8 cellular contexts compared by ENCODE assay signal in genomic region chr16:2126928-2127556, GRCh38. TPM values are rescaled to one million over a fixed set of nuclear protein-coding genes. Genes with fewer than 3 reads are reported as not detected.
DNase-seq lines count a peak whose midpoint lies in the region; ATAC-seq and TF ChIP-seq lines count a peak whose summit lies in the region.
"Not testable (repeated sequence)": the region's sequence is repeated elsewhere in the genome, so short reads cannot be mapped to it uniquely, and the experiment has no call there.

No MANE protein-coding gene starts in this region.

- H3K9ac ChIP-seq in HUES48 (ENCODE audit: low read depth, low read length) = not testable (repeated sequence)

- intact Hi-C loops in A673 (cut with micrococcal nuclease; ENCODE audit: unreplicated experiment); dorsolateral prefrontal cortex (cut with DNase I); left ventricle myocardium superior (cut with micrococcal nuclease); psoas muscle (cut with DNase I): not testable (repeated sequence)

- not testable (repeated sequence) for ATAC-seq in left ventricle myocardium superior, psoas muscle

- H3K27ac Mint-ChIP-seq in activated naive CD8-positive, alpha-beta T cell = not testable (repeated sequence)

- H3K4me3 ChIP-seq in A673 (ENCODE audit: low read depth, low read length, poor library complexity, severe bottlenecking); HUES48 (ENCODE audit: low read depth, low read length): not testable (repeated sequence)
- H3K4me3 ChIP-seq in dorsolateral prefrontal cortex (peak overlapping the region in 49 of 59 donors; percentile 4 to 61 (median 40)), psoas muscle (peak overlapping the region; percentile 62)

- not testable (repeated sequence) for H3K27me3 Mint-ChIP-seq in activated naive CD8-positive, alpha-beta T cell

- H3K36me3 ChIP-seq in A673 (ENCODE audit: insufficient read depth, low read length, poor library complexity, severe bottlenecking); HUES48 (ENCODE audit: control insufficient read depth, insufficient read depth, low read length); psoas muscle (ENCODE audit: insufficient read depth in 1 of 2, low read depth in 1 of 2): not testable (repeated sequence)

- 31 to 37% (median 33%) methylated on average over 26 to 31 of the region's 31 CpGs for WGBS in psoas muscle, 3 donors

- not testable (repeated sequence) for BruUV-seq in A673 (replicated peaks; lab: Mats Ljungman, UMichigan)

- TF ChIP-seq CTCF in A673 (conservative IDR thresholded peaks at IDR 0.05; ENCODE audit: low read depth, low read length); dorsolateral prefrontal cortex (IDR thresholded peaks at IDR 0.05 in 54 of 56, conservative IDR thresholded peaks at IDR 0.05 in 2 of 56; ENCODE audit: low read depth in 1 of 56, partially characterized antibody in 56 of 56); psoas muscle (IDR thresholded peaks at IDR 0.05): not testable (repeated sequence)

- peak overlapping the region; percentile 40 for H3K4me3 Mint-ChIP-seq in activated naive CD8-positive, alpha-beta T cell

- not testable (repeated sequence) for H3K9me3 ChIP-seq in A673 (ENCODE audit: low read depth, low read length, poor library complexity, severe bottlenecking); HUES48 (ENCODE audit: control insufficient read depth, insufficient read depth, low read length); psoas muscle

- peak overlapping the region; percentile 90 for H3K27ac ChIP-seq in A673 (ENCODE audit: low read depth, low read length, poor library complexity, severe bottlenecking)
- H3K27ac ChIP-seq in HUES48 (ENCODE audit: low read depth, low read length) = peak overlapping the region; percentile 51
- peak overlapping the region; percentile 52 to 98 (median 95) for H3K27ac ChIP-seq in dorsolateral prefrontal cortex
- H3K27ac ChIP-seq in psoas muscle = peak overlapping the region; percentile 99
- peak overlapping the region; percentile 92 for H3K27ac ChIP-seq in temporal lobe (ENCODE audit: low read depth, low read length)

- DNase-seq in A673 (ENCODE audit: low spot score) = not testable (repeated sequence)
- peak in 3 of 10 donors; percentile 48 to 66 (median 63) for DNase-seq in dorsolateral prefrontal cortex
- peak; percentile 59 for DNase-seq in left ventricle myocardium superior
- peak; percentile 49 for DNase-seq in mucosa of gallbladder (ENCODE audit: low spot score)
- peak; percentile 41 to 63 for DNase-seq in psoas muscle

- POLR2A ChIA-PET in A673 (lab: Charles Lee; ENCODE audit: low non-redundant PET) = not testable (repeated sequence)

- not testable (repeated sequence) for H3K27me3 ChIP-seq in A673 (replicated peaks; ENCODE audit: insufficient read depth, low read depth, low read length, poor library complexity); HUES48 (ENCODE audit: control insufficient read depth, insufficient read depth, low read length); dorsolateral prefrontal cortex; psoas muscle (ENCODE audit: insufficient read depth in 3 of 3, low read length in 2 of 3)

- H3K4me1 Mint-ChIP-seq in activated naive CD8-positive, alpha-beta T cell (ENCODE audit: low read depth) = peaks cover 12% of the 10 kb centered on the region

- CTCF ChIA-PET in A673 (lab: Charles Lee) = not testable (repeated sequence)

- not testable (repeated sequence) for H3K36me3 Mint-ChIP-seq in activated naive CD8-positive, alpha-beta T cell

- H3K9me3 Mint-ChIP-seq in activated naive CD8-positive, alpha-beta T cell (ENCODE audit: low read depth) = not testable (repeated sequence)

- H3K4me1 ChIP-seq in A673 (ENCODE audit: insufficient read depth, low read length, poor library complexity, severe bottlenecking) (peaks cover 31% of the 10 kb centered on the region), psoas muscle (peaks cover 63% of the 10 kb centered on the region)
- H3K4me1 ChIP-seq in HUES48 (ENCODE audit: control insufficient read depth, insufficient read depth, low read length) = not testable (repeated sequence)

RNA-seq across cellular contexts. Expression of gene PKD1, which starts 8.7 kb away (rescaled TPM):
- 121 and 141 TPM in 2 replicates for total RNA-seq in A673 (2021)
- total RNA-seq in dorsolateral prefrontal cortex = 100 to 1,000 TPM; 194 to 567 (median 327) TPM
- 92.9 TPM for total RNA-seq in left ventricle myocardium superior
- total RNA-seq in mucosa of gallbladder = 154 TPM
- total RNA-seq in psoas muscle = 100 to 1,000 TPM in 1 of 4 donors, 10 to 100 TPM in 3; 59.1 to 123 (median 86.0) TPM
- polyA plus RNA-seq in psoas muscle = 10 to 100 TPM; 33.9 to 93.3 (median 58.4) TPM
- total RNA-seq in temporal lobe = 77.7 TPM

RNA-seq across cellular contexts. Expression of gene RAB26, which starts 21.4 kb away (rescaled TPM):
- total RNA-seq in A673 (2021) (0.49 and 1.7 TPM in 2 replicates), dorsolateral prefrontal cortex (10 to 100 TPM; 19.4 to 82.0 (median 54.8) TPM), left ventricle myocardium superior (1.7 TPM), mucosa of gallbladder (7.7 TPM), psoas muscle (1 to 10 TPM in 1 of 4 donors, under 1 TPM in 3; 0.32 to 1.7 (median 0.83) TPM), temporal lobe (4.4 TPM)
- polyA plus RNA-seq in psoas muscle = under 1 TPM; 0.17 to 0.31 (median 0.21) TPM

RNA-seq across cellular contexts. Expression of gene TRAF7, which starts 28.5 kb away (rescaled TPM):
- total RNA-seq in A673 (2021) = 96.7 and 97.4 TPM in 2 replicates
- 10 to 100 TPM; 26.2 to 67.2 (median 41.0) TPM for total RNA-seq in dorsolateral prefrontal cortex
- total RNA-seq in left ventricle myocardium superior = 21.4 TPM
- total RNA-seq in mucosa of gallbladder = 100 TPM
- 10 to 100 TPM; 15.6 to 47.5 (median 38.9) TPM for total RNA-seq in psoas muscle
- polyA plus RNA-seq in psoas muscle = 10 to 100 TPM; 20.8 to 39.1 (median 27.3) TPM
- total RNA-seq in temporal lobe = 29.7 TPM
